Comparison of ENCODE assay signal across 8 cellular contexts in the genomic region with DNA sequence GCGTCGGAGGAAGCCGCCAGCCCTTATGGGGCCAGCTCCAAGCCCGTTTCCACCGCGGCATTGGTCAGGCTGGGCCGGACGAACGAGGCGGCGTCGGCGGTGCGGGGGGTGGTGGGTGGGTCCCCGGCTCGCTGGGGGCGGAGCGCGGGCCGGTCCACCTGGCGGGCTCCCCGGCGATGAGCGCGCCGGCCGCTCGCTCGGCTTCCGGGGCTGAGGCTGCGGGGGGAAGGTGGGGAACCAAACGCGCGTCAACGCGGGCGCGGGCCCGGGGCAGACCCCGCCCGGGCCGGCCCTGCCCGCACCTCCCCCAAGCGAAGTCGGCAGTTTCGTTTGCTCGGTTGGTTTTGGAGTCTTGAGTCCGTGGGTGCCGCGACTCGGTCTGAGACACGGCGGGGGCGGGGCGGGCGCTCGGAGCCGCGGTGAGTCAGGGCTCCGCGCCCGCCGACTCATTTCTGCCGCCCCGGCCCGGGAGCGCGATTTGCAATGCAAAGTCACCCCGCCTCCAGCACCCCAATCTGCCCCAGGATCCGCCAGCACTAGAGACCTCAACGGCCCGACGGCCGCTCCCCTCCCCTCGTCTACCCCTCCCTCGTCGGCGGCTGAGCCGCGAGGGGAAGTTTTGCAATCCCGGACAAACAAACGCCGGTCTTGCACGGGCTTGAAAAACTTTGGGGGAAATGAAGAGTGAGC. TPM values are rescaled to one million over a fixed set of nuclear protein-coding genes. Genes with fewer than 3 reads are reported as not detected.
A peak's percentile ranks its signal among the peaks of the same experiment; 100 is the strongest.
DNase-seq lines count a peak whose midpoint lies in the region; ATAC-seq and TF ChIP-seq lines count a peak whose summit lies in the region.

No MANE protein-coding gene starts in this region.

- H3K9me3 ChIP-seq in left lung: no peaks in the 10 kb centered on the region

- H3K4me1 ChIP-seq in left lung: peaks cover 10 to 50% of the 10 kb centered on the region in 2 donors

- ATAC-seq in left lung (peak; percentile 59), GM18868 (IDR thresholded peaks at IDR 0.05; ENCODE audit: unreplicated experiment) (no peak), HG02588 (IDR thresholded peaks at IDR 0.05; ENCODE audit: unreplicated experiment) (no peak)

- peak overlapping the region in 1 of 2 donors; percentile 88 for H3K27ac ChIP-seq in left lung

- CTCF ChIA-PET in HEK293T (lab: Yijun Ruan, JAX): no interaction called here

- intact Hi-C loops in left lung (cut with DNase I): no loop called here

- peak overlapping the region in 1 of 5 experiments; percentile 83 for H3K27ac Mint-ChIP-seq in brain

- H3K27me3 Mint-ChIP-seq in brain: peaks cover 85% of the 10 kb centered on the region

- no peaks in the 10 kb centered on the region for H3K36me3 Mint-ChIP-seq in brain

- H3K4me3 Mint-ChIP-seq in brain: peak overlapping the region; percentile 62 to 76 (median 74)

- POLR2A ChIA-PET in HEK293T (lab: Yijun Ruan, JAX): interaction anchor here (0.6 kb wide), 1 partner anchor 16 kb away, joined by 3 read pairs; no protein-coding TSS in a partner anchor

- peak overlapping the region; percentile 29 to 52 for H3K4me3 ChIP-seq in left lung

- H3K4me1 Mint-ChIP-seq in brain: no peaks in the 10 kb centered on the region

- no peaks in the 10 kb centered on the region for H3K36me3 ChIP-seq in left lung

- peaks cover 19 to 48% of the 10 kb centered on the region in 2 donors for H3K27me3 ChIP-seq in left lung

- TF ChIP-seq CTCF in brain (conservative IDR thresholded peaks at IDR 0.05) (no peak), left lung (IDR thresholded peaks at IDR 0.05) (no peak)

- H3K9me3 Mint-ChIP-seq in brain: peaks cover 0 to 10% (median 0%) of the 10 kb centered on the region in 5 experiments

- DNase-seq in HEK293T (ENCODE audit: extremely low spot score): peak; percentile 66
- DNase-seq in T-helper 9 cell: peak; percentile 26
- DNase-seq in left lung: peak; percentile 80 to 93
- peak; percentile 85 to 91 for DNase-seq in stimulated activated CD4-positive, alpha-beta T cell treated with anti-CD3 and anti-CD28 coated beads, Interleukin-4, amount 100 ng/mL, for 4 hours
- no peak for DNase-seq in GM19240 (ENCODE audit: insufficient read length, low spot score)

TF ChIP-seq in HEK293T, 16 proteins besides CTCF, POLR2A, EP300 and RAD21:
- TF ChIP-seq L3MBTL2 (conservative IDR thresholded peaks at IDR 0.05) (peak; percentile 27; the same call in 1 of the 2 replicates), ZNF384 (IDR thresholded peaks at IDR 0.05) (no peak), FOXA1 (IDR thresholded peaks at IDR 0.05) (no peak), ELF4 (IDR thresholded peaks at IDR 0.05) (no peak)

RNA-seq across cellular contexts. Expression of gene ASCL2, which starts 1.3 kb away (rescaled TPM):
- polyA plus RNA-seq in brain (ENCODE audit: insufficient read depth, low read depth, low replicate concordance): 6.5 TPM
- 1 to 10 TPM in 1 of 2 donors, under 1 TPM in 1; 0.79 to 2.3 TPM for total RNA-seq in left lung

RNA-seq across cellular contexts. Expression of gene C11orf21, which starts 32.7 kb away (rescaled TPM):
- not detected for polyA plus RNA-seq in brain (ENCODE audit: insufficient read depth, low read depth, low replicate concordance)
- total RNA-seq in left lung: 1 to 10 TPM; 2.7 to 6.9 TPM

RNA-seq across cellular contexts. Expression of gene TSPAN32, which starts 32.8 kb away (rescaled TPM):
- not detected for polyA plus RNA-seq in brain (ENCODE audit: insufficient read depth, low read depth, low replicate concordance)
- total RNA-seq in left lung: 1 to 10 TPM; 4.2 to 6.2 TPM
